In the genomic region with DNA sequence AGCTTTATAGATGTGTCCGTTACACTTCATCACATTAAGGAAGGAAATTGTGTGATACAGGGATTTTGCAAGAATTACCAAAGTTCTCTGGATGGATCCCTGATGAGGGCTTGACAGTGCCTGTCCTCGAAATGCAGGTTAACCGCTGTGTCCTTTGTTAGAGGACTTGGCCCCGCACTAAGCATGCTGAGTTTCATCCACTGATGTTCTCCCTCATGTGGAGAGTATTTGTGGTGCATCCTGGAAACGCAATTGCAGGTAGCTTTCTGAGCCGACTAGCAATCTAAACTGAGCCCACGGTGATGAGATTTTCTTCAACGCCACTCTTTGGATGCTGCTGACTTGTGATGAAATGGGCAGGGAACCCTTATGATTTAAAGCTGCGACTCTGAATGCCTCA, we compare ENCODE assay signal across 1 cellular context.
TF ChIP-seq lines count a peak whose summit lies in the region.

No MANE protein-coding gene starts in this region.

TF ChIP-seq in GM23338, 12 proteins besides CTCF, POLR2A, EP300 and RAD21 (continued from another document):
- TF ChIP-seq, protein P1, sequence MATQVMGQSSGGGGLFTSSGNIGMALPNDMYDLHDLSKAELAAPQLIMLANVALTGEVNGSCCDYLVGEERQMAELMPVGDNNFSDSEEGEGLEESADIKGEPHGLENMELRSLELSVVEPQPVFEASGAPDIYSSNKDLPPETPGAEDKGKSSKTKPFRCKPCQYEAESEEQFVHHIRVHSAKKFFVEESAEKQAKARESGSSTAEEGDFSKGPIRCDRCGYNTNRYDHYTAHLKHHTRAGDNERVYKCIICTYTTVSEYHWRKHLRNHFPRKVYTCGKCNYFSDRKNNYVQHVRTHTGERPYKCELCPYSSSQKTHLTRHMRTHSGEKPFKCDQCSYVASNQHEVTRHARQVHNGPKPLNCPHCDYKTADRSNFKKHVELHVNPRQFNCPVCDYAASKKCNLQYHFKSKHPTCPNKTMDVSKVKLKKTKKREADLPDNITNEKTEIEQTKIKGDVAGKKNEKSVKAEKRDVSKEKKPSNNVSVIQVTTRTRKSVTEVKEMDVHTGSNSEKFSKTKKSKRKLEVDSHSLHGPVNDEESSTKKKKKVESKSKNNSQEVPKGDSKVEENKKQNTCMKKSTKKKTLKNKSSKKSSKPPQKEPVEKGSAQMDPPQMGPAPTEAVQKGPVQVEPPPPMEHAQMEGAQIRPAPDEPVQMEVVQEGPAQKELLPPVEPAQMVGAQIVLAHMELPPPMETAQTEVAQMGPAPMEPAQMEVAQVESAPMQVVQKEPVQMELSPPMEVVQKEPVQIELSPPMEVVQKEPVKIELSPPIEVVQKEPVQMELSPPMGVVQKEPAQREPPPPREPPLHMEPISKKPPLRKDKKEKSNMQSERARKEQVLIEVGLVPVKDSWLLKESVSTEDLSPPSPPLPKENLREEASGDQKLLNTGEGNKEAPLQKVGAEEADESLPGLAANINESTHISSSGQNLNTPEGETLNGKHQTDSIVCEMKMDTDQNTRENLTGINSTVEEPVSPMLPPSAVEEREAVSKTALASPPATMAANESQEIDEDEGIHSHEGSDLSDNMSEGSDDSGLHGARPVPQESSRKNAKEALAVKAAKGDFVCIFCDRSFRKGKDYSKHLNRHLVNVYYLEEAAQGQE (IDR thresholded peaks at IDR 0.05; ENCODE audit: unreplicated experiment), result no peak
